ENCODE assay signal across 8 cellular contexts in the genomic region with DNA sequence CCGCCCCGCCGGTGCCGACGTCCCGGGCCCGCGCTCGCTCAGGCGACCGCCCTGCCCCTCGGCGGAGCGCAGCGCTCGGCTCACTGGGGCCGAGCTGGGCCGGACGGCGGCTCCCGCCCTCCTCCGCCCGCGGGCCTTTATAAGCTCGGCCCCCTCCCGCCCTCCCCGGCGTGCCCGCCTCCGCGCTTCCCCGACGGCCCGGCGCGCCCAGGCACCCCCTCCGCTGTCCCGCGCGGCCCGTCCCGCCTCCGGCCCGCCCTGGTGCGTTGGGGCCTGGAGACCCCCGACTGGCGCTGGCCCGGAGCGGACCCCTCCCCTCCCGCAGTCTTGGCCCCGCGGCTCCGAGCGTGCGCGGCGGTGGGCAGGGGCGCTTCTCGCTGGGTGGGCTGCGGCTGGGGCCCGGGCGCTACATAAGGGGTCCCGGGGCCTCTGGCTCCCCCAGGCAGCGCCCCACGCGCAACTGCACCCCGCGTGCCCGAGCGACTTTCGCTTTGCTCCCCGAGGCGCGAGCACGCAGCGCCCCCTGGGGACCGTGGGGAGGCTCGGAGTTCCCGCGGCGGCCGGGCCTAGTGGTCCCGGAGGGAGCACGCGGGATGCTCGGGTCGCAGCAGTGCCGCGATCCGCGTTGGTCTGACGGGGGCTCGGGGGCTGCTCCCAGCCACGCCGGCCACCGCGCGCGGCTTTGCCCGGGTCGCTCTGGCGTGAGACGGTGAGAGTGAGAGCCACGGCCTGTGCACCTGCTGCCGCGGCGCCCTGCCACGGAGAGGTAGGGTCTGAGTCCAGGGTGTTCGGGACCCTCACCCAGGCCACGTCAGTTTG. TPM values are rescaled to one million over a fixed set of nuclear protein-coding genes. Genes with fewer than 3 reads are reported as not detected.
DNase-seq lines count a peak whose midpoint lies in the region; ATAC-seq and TF ChIP-seq lines count a peak whose summit lies in the region.

A gene with protein sequence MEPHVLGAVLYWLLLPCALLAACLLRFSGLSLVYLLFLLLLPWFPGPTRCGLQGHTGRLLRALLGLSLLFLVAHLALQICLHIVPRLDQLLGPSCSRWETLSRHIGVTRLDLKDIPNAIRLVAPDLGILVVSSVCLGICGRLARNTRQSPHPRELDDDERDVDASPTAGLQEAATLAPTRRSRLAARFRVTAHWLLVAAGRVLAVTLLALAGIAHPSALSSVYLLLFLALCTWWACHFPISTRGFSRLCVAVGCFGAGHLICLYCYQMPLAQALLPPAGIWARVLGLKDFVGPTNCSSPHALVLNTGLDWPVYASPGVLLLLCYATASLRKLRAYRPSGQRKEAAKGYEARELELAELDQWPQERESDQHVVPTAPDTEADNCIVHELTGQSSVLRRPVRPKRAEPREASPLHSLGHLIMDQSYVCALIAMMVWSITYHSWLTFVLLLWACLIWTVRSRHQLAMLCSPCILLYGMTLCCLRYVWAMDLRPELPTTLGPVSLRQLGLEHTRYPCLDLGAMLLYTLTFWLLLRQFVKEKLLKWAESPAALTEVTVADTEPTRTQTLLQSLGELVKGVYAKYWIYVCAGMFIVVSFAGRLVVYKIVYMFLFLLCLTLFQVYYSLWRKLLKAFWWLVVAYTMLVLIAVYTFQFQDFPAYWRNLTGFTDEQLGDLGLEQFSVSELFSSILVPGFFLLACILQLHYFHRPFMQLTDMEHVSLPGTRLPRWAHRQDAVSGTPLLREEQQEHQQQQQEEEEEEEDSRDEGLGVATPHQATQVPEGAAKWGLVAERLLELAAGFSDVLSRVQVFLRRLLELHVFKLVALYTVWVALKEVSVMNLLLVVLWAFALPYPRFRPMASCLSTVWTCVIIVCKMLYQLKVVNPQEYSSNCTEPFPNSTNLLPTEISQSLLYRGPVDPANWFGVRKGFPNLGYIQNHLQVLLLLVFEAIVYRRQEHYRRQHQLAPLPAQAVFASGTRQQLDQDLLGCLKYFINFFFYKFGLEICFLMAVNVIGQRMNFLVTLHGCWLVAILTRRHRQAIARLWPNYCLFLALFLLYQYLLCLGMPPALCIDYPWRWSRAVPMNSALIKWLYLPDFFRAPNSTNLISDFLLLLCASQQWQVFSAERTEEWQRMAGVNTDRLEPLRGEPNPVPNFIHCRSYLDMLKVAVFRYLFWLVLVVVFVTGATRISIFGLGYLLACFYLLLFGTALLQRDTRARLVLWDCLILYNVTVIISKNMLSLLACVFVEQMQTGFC (N-terminal part only) (minus strand): TSS at position 115 of the 819 bp plus-strand sequence. CDS start 256 bp downstream, outside the sequence.

- H3K27me3 ChIP-seq in CD4-positive, alpha-beta T cell (ENCODE audit: control insufficient read depth, insufficient read depth, low read length): no peaks in the 10 kb centered on the region
- H3K27me3 ChIP-seq in HCT116 (ENCODE audit: insufficient read depth, low read length) (no peaks in the 10 kb centered on the region), heart right ventricle (peaks cover 0 to 9% (median 0%) of the 10 kb centered on the region in 7 donors), aorta (ENCODE audit: control insufficient read depth in 1 of 2, insufficient read depth in 2 of 2, low read length in 1 of 2) (no peaks in the 10 kb centered on the region)

- POLR2A ChIA-PET in CD4-positive, alpha-beta T cell (lab: Charles Lee): interaction anchor here (0.6 to 5.9 kb wide), 4 partner anchors 18 to 48 kb away, joined by 4 to 39 read pairs (median 8); a partner anchor contains a TSS
- POLR2A ChIA-PET in HCT116 (lab: Charles Lee): interaction anchor here (0.7 to 2.1 kb wide), 8 partner anchors 8 to 48 kb away, joined by 3 to 18 read pairs (median 6); a partner anchor contains a TSS

- peak; percentile 98 for TF ChIP-seq CTCF in CD4-positive, alpha-beta T cell (IDR thresholded peaks at IDR 0.05)
- TF ChIP-seq CTCF in HCT116 (IDR thresholded peaks at IDR 0.05 in 2 of 3, conservative IDR thresholded peaks at IDR 0.05 in 1 of 3; ENCODE audit: borderline replicate concordance in 1 of 3, insufficient read depth in 1 of 3, low read depth in 2 of 3, low read length in 2 of 3) (peak in 2 of 3 experiments; percentile 80 to 92; a peak in 4 of 6 replicates), heart right ventricle (IDR thresholded peaks at IDR 0.05) (peak; percentile 70 to 96 (median 91))

- H3K4me1 ChIP-seq in HCT116 (ENCODE audit: control insufficient read depth in 1 of 2, insufficient read depth in 2 of 2, low read length in 2 of 2): peaks cover 35 to 46% of the 10 kb centered on the region in 2 experiments
- peaks cover 10 to 51% (median 40%) of the 10 kb centered on the region in 9 donors for H3K4me1 ChIP-seq in heart right ventricle
- H3K4me1 ChIP-seq in aorta (ENCODE audit: control insufficient read depth in 1 of 2, insufficient read depth in 2 of 2, low read length in 2 of 2): no peaks in the 10 kb centered on the region

- no peaks in the 10 kb centered on the region for H3K9me3 ChIP-seq in CD4-positive, alpha-beta T cell (ENCODE audit: control insufficient read depth, low read length)
- H3K9me3 ChIP-seq in HCT116 (ENCODE audit: control insufficient read depth in 1 of 2, insufficient read depth in 1 of 2, low read depth in 1 of 2, low read length in 2 of 2) (no peaks in the 10 kb centered on the region), heart right ventricle (no peaks in the 10 kb centered on the region), aorta (ENCODE audit: control insufficient read depth, low read length) (no peaks in the 10 kb centered on the region)

- RAD21 ChIA-PET in HCT116 (lab: Charles Lee; ENCODE audit: low non-redundant PET in 1 of 2, low total read pairs in 2 of 2, uncharacterized antibody in 2 of 2, unreplicated experiment in 2 of 2): interaction anchor here (0.7 to 1.0 kb wide), 3 partner anchors 15 to 48 kb away, joined by 3 to 4 read pairs (median 3); no protein-coding TSS in a partner anchor

- H3K27ac Mint-ChIP-seq in CD4-positive, alpha-beta T cell: peak within 1 kb of the TSS; percentile 55

- TF ChIP-seq POLR2A in HCT116 (IDR thresholded peaks at IDR 0.05; ENCODE audit: borderline replicate concordance, extremely low read depth, insufficient read depth, insufficient read length): peak; percentile 96

- peaks cover 11% of the 10 kb centered on the region; the same call in 1 of the 2 replicates for H4K20me1 ChIP-seq in HCT116 (ENCODE audit: insufficient read depth)

- intact Hi-C loops in CD4-positive, alpha-beta T cell (cut with DNase I, micrococcal nuclease): loop anchor here (1.0 kb wide), 2 partner anchors 42 to 48 kb away; no protein-coding TSS in a partner anchor
- intact Hi-C loops in HCT116 (cut with micrococcal nuclease): loop anchor here (2.0 kb wide), 2 partner anchors 17 to 41 kb away; a partner anchor contains a TSS
- intact Hi-C loops in heart right ventricle (cut with DNase I): loop anchor here in 9 of 10 donors (1.0 to 5.0 kb wide), 7 partner anchors 41 to 49 kb away; no protein-coding TSS in a partner anchor
- intact Hi-C loops in posterior vena cava (cut with DNase I): loop anchor here in 1 of 2 donors (2.0 kb wide), 1 partner anchor 47 kb away; no protein-coding TSS in a partner anchor
- intact Hi-C loops in aorta (cut with DNase I): loop anchor here in 1 of 2 donors (2.0 to 10.0 kb wide), 2 partner anchors 41 to 331 kb away; a partner anchor contains a TSS

- H3K36me3 ChIP-seq in HCT116 (ENCODE audit: control insufficient read depth in 1 of 2, insufficient read depth in 2 of 2, low read length in 2 of 2) (no peaks in the 10 kb centered on the region; a peak in 1 of 4 replicates), heart right ventricle (no peaks in the 10 kb centered on the region), aorta (ENCODE audit: control insufficient read depth in 1 of 2, insufficient read depth in 2 of 2, low read length in 1 of 2) (no peaks in the 10 kb centered on the region)

- H3K27me3 Mint-ChIP-seq in CD4-positive, alpha-beta T cell: no peaks in the 10 kb centered on the region

- CTCF ChIA-PET in CD4-positive, alpha-beta T cell (lab: Charles Lee): interaction anchor here (0.9 kb wide), 1 partner anchor 48 kb away, joined by 4 read pairs; no protein-coding TSS in a partner anchor
- CTCF ChIA-PET in HCT116 (lab: Charles Lee): interaction anchor here (0.6 to 8.9 kb wide), 12 partner anchors 11 to 386 kb away, joined by 3 to 59 read pairs (median 4); a partner anchor contains a TSS

- peak within 1 kb of the TSS; percentile 94 for H3K9ac ChIP-seq in HCT116 (ENCODE audit: low read length)

- no peaks in the 10 kb centered on the region for H3K9me3 Mint-ChIP-seq in CD4-positive, alpha-beta T cell

- ATAC-seq in CD4-positive, alpha-beta T cell (ENCODE audit: poor library complexity): peak; percentile 50
- peak; percentile 75 for ATAC-seq in HCT116
- ATAC-seq in SK-N-SH treated with all-trans-retinoic acid at 6 μM for 48 hours: peak; percentile 31
- peak; percentile 37 to 75 (median 56) for ATAC-seq in heart right ventricle
- ATAC-seq in aorta (ENCODE audit: low FRiP score): peak; percentile 77
- no peak for ATAC-seq in GM21717 (IDR thresholded peaks at IDR 0.05; ENCODE audit: unreplicated experiment)

- H3K4me2 ChIP-seq in HCT116 (ENCODE audit: low read length): peak within 1 kb of the TSS; percentile 92

- H3K79me2 ChIP-seq in HCT116 (ENCODE audit: insufficient read depth, low read length): peaks cover 46% of the 10 kb centered on the region

- TF ChIP-seq RAD21 in HCT116 (IDR thresholded peaks at IDR 0.05; ENCODE audit: low read depth): no peak

- H3K36me3 Mint-ChIP-seq in CD4-positive, alpha-beta T cell (ENCODE audit: low read depth): no peaks in the 10 kb centered on the region

- H3K27ac ChIP-seq in CD4-positive, alpha-beta T cell (ENCODE audit: low read depth, low read length): peak within 1 kb of the TSS; percentile 75
- H3K27ac ChIP-seq in HCT116 (ENCODE audit: low read depth, low read length) (peak within 1 kb of the TSS; percentile 91), heart right ventricle (peak within 1 kb of the TSS; percentile 74 to 99 (median 90)), aorta (ENCODE audit: low read depth in 1 of 2, low read length in 2 of 2) (peak within 1 kb of the TSS in 1 of 2 donors; percentile 80)

- H3K4me3 ChIP-seq in HCT116 (replicated peaks in 1 of 2; ENCODE audit: low read depth in 1 of 2, low read length in 2 of 2) (peak within 1 kb of the TSS; percentile 69 to 82), heart right ventricle (peak within 1 kb of the TSS; percentile 53 to 83 (median 71)), aorta (ENCODE audit: low read length in 2 of 2) (peak within 1 kb of the TSS; percentile 79 to 92)

- H2AFZ ChIP-seq in HCT116 (ENCODE audit: low read depth, low read length, poor library complexity, severe bottlenecking): peak within 1 kb of the TSS; percentile 53

- peak; percentile 73 to 91 (median 83) for DNase-seq in CD4-positive, alpha-beta T cell
- no peak for DNase-seq in HCT116 (ENCODE audit: low read depth, low spot score)
- DNase-seq in activated naive CD8-positive, alpha-beta T cell treated with anti-CD3 and anti-CD28 coated beads, Interleukin-2, amount 50 U/mL, for 16 hours (ENCODE audit: low read depth, low spot score): peak; percentile 49
- DNase-seq in heart right ventricle: peak; percentile 72 to 81
- DNase-seq in posterior vena cava (ENCODE audit: low spot score): peak; percentile 95
- DNase-seq in aorta: peak; percentile 81 to 93

- peak within 1 kb of the TSS; percentile 89 for H3K4me3 Mint-ChIP-seq in CD4-positive, alpha-beta T cell

- 4 to 5% methylated on average over 77 to 109 of the region's 110 CpGs for WGBS in heart right ventricle, 2 donors
- 4 to 6% methylated on average over 62 to 110 of the region's 110 CpGs for WGBS in aorta, 2 donors

- H3K9me2 ChIP-seq in HCT116 (ENCODE audit: insufficient read depth): no peaks in the 10 kb centered on the region

- peaks cover 47% of the 10 kb centered on the region for H3K4me1 Mint-ChIP-seq in CD4-positive, alpha-beta T cell (ENCODE audit: low read depth)

- BruUV-seq in HCT116 (replicated peaks; lab: Mats Ljungman, UMichigan): no TSS peak

RNA-seq across cellular contexts. Expression of the gene that starts here (rescaled TPM):
- total RNA-seq in CD4-positive, alpha-beta T cell: 100 to 1,000 TPM; 142 to 146 TPM
- total RNA-seq in HCT116 (2021; ENCODE audit: unreplicated experiment) (224 TPM), heart right ventricle (10 to 100 TPM; 12.3 to 38.0 (median 16.4) TPM), posterior vena cava (100 to 1,000 TPM in 1 of 2 donors, 10 to 100 TPM in 1; 99.3 to 103 TPM), aorta (100 to 1,000 TPM; 101 to 120 TPM)
- polyA plus RNA-seq in HCT116 (2012): 198 and 280 TPM in 2 replicates
- polyA plus RNA-seq in heart right ventricle (10 to 100 TPM; 51.3 to 78.2 TPM), aorta (100 to 1,000 TPM in 1 of 2 donors, 10 to 100 TPM in 1; 35.9 to 205 TPM)
